ENCODE assay signal across 9 cellular contexts in the genomic region with DNA sequence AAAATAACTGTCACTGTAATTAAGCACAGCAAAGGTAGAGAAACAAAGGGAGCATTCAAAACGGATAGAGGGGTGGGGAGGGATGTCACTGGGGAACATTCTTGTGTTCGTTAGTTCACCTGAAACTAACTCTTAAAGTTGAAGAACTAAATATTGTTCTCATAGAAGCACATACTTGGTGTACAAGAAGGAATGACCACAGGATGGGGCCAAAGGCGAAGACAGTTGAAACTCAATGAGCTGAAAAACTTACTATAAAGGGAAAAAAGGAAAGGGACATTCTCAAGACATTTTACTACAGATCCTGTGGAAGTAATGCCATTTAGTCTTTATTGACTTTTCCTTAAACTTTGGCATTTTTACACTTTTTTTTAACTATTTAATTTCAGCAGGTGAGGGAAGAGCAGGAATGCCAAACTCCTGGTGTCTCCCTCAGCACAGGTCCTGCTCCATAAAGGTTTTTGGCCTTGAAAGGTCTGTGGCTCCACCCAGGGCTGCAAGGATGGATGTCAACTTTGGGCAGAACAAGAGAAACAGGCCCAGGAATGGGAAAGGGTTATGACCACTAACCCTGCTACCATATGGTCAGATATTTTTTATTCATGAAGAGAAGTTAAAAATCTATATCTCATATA.
A peak's percentile ranks its signal among the peaks of the same experiment; 100 is the strongest.
DNase-seq lines count a peak whose midpoint lies in the region; ATAC-seq and TF ChIP-seq lines count a peak whose summit lies in the region.
"Had no signal": no experiment of that assay in that cellular context is flagged by ENCODE, and none has a peak within 500 bp of the region (broad histone marks: within the 10 kb centered on the region; RNA-seq: fewer than 3 reads in every experiment).

No MANE protein-coding gene starts in this region.

- 25 to 27% methylated on average over 3 of the region's 3 CpGs for WGBS in thyroid gland, 2 donors

- no peaks in the 10 kb centered on the region for H3K9me3 ChIP-seq in thyroid gland

- DNase-seq in Right ventricle myocardium inferior (ENCODE audit: missing footprints) (no peak), cardiac septum (ENCODE audit: low spot score) (no peak), SW 1271 (lab: John Stamatoyannopoulos, UW) (peak; percentile 30 to 83), glomerular visceral epithelial cell (ENCODE audit: extremely low spot score) (peak; percentile 80), thyroid gland (peak; percentile 54 to 68), NCI-H2196 treated with DMSO at 0.1 percent for 48 hours (lab: John Stamatoyannopoulos, UW; ENCODE audit: unreplicated experiment) (no peak)
- DNase-seq in stimulated activated CD4-positive, alpha-beta T cell treated with anti-CD3 and anti-CD28 coated beads, Interleukin-4, amount 100 ng/mL, for 4 hours: no peak
- DNase-seq: activated naive CD8-positive, alpha-beta T cell treated with anti-CD3 and anti-CD28 coated beads, Interleukin-2, amount 10 ng/mL, durations not matched to agents 7 days and 5 days had no signal

- ATAC-seq in Right ventricle myocardium inferior (peak; percentile 50), HG03095 (IDR thresholded peaks at IDR 0.05; ENCODE audit: unreplicated experiment) (peak; percentile 75)

- intact Hi-C loops in Right ventricle myocardium inferior (cut with DNase I): loop anchor here (10.0 kb wide), 1 partner anchor 335 kb away; no protein-coding TSS in a partner anchor
- intact Hi-C loops in cardiac septum (cut with DNase I): loop anchor here (5.0 kb wide), 1 partner anchor 327 kb away; no protein-coding TSS in a partner anchor
- intact Hi-C loops in thyroid gland (cut with DNase I): loop anchor here (5.0 kb wide), 1 partner anchor 337 kb away; no protein-coding TSS in a partner anchor

- H3K36me3 ChIP-seq in thyroid gland: no peaks in the 10 kb centered on the region

- no peak overlapping the region for H3K4me3 ChIP-seq in thyroid gland (replicated peaks in 1 of 3)

- H3K27ac ChIP-seq in thyroid gland: no peak overlapping the region

- no peaks in the 10 kb centered on the region for H3K27me3 ChIP-seq in thyroid gland

- no peak for TF ChIP-seq POLR2A in thyroid gland (IDR thresholded peaks at IDR 0.05)

- no peaks in the 10 kb centered on the region for H3K4me1 ChIP-seq in thyroid gland

- TF ChIP-seq CTCF in thyroid gland (IDR thresholded peaks at IDR 0.05): peak in 5 of 6 experiments; percentile 21 to 82 (median 61)

Comparison
In these comparisons a context has a peak if more than half of its experiments do, and no peak if none do; other contexts are left out.
1. DNase-seq: peak in SW 1271 (2 of 2), glomerular visceral epithelial cell (single experiment) and thyroid gland (2 of 2); none in Right ventricle myocardium inferior (single experiment), cardiac septum (single experiment), stimulated activated CD4-positive, alpha-beta T cell treated with anti-CD3 and anti-CD28 coated beads, Interleukin-4, amount 100 ng/mL, for 4 hours (0 of 2) and NCI-H2196 treated with DMSO at 0.1 percent for 48 hours (single experiment).